In genomic region chr19:7098701-7099596, GRCh38 we compare ENCODE assay signal across 8 cellular contexts. TPM values are rescaled to one million over a fixed set of nuclear protein-coding genes. Genes with fewer than 3 reads are reported as not detected.
DNase-seq lines count a peak whose midpoint lies in the region; ATAC-seq and TF ChIP-seq lines count a peak whose summit lies in the region.

No MANE protein-coding gene starts in this region.

- no peaks in the 10 kb centered on the region for H3K27me3 ChIP-seq in SK-N-SH (ENCODE audit: insufficient read depth)
- no peaks in the 10 kb centered on the region for H3K27me3 ChIP-seq in suprapubic skin

- DNase-seq in NCI-H1048 (lab: John Stamatoyannopoulos, UW): peak; percentile 90
- DNase-seq in SK-N-SH: peak; percentile 92
- DNase-seq in globus pallidus (ENCODE audit: low spot score): peak; percentile 90
- peak; percentile 87 for DNase-seq in occipital lobe (lab: John Stamatoyannopoulos, UW)
- DNase-seq in suprapubic skin (ENCODE audit: low spot score in 2 of 2): peak; percentile 94 to 95

- peak overlapping the region; percentile 91 for H3K4me3 Mint-ChIP-seq in activated naive CD4-positive, alpha-beta T cell treated with anti-CD3 and anti-CD28 coated beads, Interleukin-2, amount 50 U/mL, for 24 hours

- H3K9me3 ChIP-seq in SK-N-SH (no peaks in the 10 kb centered on the region), suprapubic skin (peaks cover 13% of the 10 kb centered on the region)

- peaks cover 6% of the 10 kb centered on the region for H3F3A ChIP-seq in SK-N-SH (replicated peaks; ENCODE audit: insufficient read depth)

- TF ChIP-seq POLR2A in suprapubic skin (IDR thresholded peaks at IDR 0.05): peak in 1 of 2 donors; percentile 19

- ATAC-seq in HG02571 (IDR thresholded peaks at IDR 0.05; ENCODE audit: unreplicated experiment): peak; percentile 64

- CTCF ChIA-PET in SK-N-SH (lab: Yijun Ruan, JAX): interaction anchor here (0.6 to 4.8 kb wide), 6 partner anchors 13 to 520 kb away, joined by 3 to 75 read pairs (median 4); no protein-coding TSS in a partner anchor

- H3K36me3 Mint-ChIP-seq in activated naive CD4-positive, alpha-beta T cell treated with anti-CD3 and anti-CD28 coated beads, Interleukin-2, amount 50 U/mL, for 24 hours: peaks cover 18% of the 10 kb centered on the region

- peak overlapping the region; percentile 76 for H2AFZ ChIP-seq in SK-N-SH (ENCODE audit: low read depth)

- H3K36me3 ChIP-seq in SK-N-SH (replicated peaks in 1 of 2; ENCODE audit: control insufficient read depth in 1 of 2, insufficient read depth in 2 of 2, low read length in 1 of 2) (no peaks in the 10 kb centered on the region), suprapubic skin (no peaks in the 10 kb centered on the region)

- TF ChIP-seq CTCF in SK-N-SH (IDR thresholded peaks at IDR 0.05) (no peak), suprapubic skin (IDR thresholded peaks at IDR 0.05) (no peak)

- H3K27me3 Mint-ChIP-seq in activated naive CD4-positive, alpha-beta T cell treated with anti-CD3 and anti-CD28 coated beads, Interleukin-2, amount 50 U/mL, for 24 hours: no peaks in the 10 kb centered on the region

- H3K4me1 ChIP-seq in SK-N-SH (ENCODE audit: control insufficient read depth in 1 of 2, insufficient read depth in 2 of 2, low read depth in 1 of 2, low read length in 1 of 2) (peaks cover 0 to 2% of the 10 kb centered on the region in 2 experiments; a peak in 2 of 4 replicates), suprapubic skin (peaks cover 7% of the 10 kb centered on the region)

- peaks cover 25% of the 10 kb centered on the region for H3K4me1 Mint-ChIP-seq in activated naive CD4-positive, alpha-beta T cell treated with anti-CD3 and anti-CD28 coated beads, Interleukin-2, amount 50 U/mL, for 24 hours

- 2% methylated on average over 71 of the region's 78 CpGs for WGBS in SK-N-SH (ENCODE audit: low lambda C conversion rate)
- WGBS in suprapubic skin: under 1% methylated on average over 78 of the region's 78 CpGs

- no peaks in the 10 kb centered on the region for H3K9me2 ChIP-seq in SK-N-SH

- POLR2A ChIA-PET in SK-N-SH (lab: Yijun Ruan, JAX): interaction anchor here (0.6 to 1.9 kb wide), 3 partner anchors 12 to 1434 kb away, joined by 3 to 15 read pairs (median 3); partner anchors contain the start of gene ZNF557

- no peak for TF ChIP-seq RAD21 in SK-N-SH (IDR thresholded peaks at IDR 0.05; ENCODE audit: low read length)

- peak overlapping the region; percentile 94 for H3K27ac Mint-ChIP-seq in activated naive CD4-positive, alpha-beta T cell treated with anti-CD3 and anti-CD28 coated beads, Interleukin-2, amount 50 U/mL, for 24 hours

- H3K4me2 ChIP-seq in SK-N-SH: peak overlapping the region; percentile 68

- H3K9ac ChIP-seq in SK-N-SH: peak overlapping the region; percentile 80

- H3K9me3 Mint-ChIP-seq in activated naive CD4-positive, alpha-beta T cell treated with anti-CD3 and anti-CD28 coated beads, Interleukin-2, amount 50 U/mL, for 24 hours: peaks cover 20% of the 10 kb centered on the region

- TF ChIP-seq EP300 in SK-N-SH (IDR thresholded peaks at IDR 0.05; ENCODE audit: borderline replicate concordance in 1 of 2, low read depth in 1 of 2, low read length in 1 of 2): no peak
- TF ChIP-seq EP300 in suprapubic skin (IDR thresholded peaks at IDR 0.05): no peak

- H3K79me2 ChIP-seq in SK-N-SH (ENCODE audit: insufficient read depth): no peaks in the 10 kb centered on the region

- no peaks in the 10 kb centered on the region for H4K20me1 ChIP-seq in SK-N-SH (ENCODE audit: insufficient read depth)

- H3K27ac ChIP-seq in SK-N-SH (ENCODE audit: low read depth in 2 of 2, low read length in 1 of 2): peak overlapping the region; percentile 73 to 95
- H3K27ac ChIP-seq in suprapubic skin: peak overlapping the region; percentile 87

- H3K4me3 ChIP-seq in GM08714 (ENCODE audit: low read length): peak overlapping the region; percentile 61
- H3K4me3 ChIP-seq in SK-N-SH (ENCODE audit: low read depth in 2 of 2, low read length in 1 of 2): peak overlapping the region; percentile 59 to 62
- peak overlapping the region; percentile 61 for H3K4me3 ChIP-seq in suprapubic skin

TF ChIP-seq in SK-N-SH, 30 proteins besides CTCF, POLR2A, EP300 and RAD21 (continues in another document):
- TF ChIP-seq EZH2phosphoT487 (IDR thresholded peaks at IDR 0.05; ENCODE audit: borderline replicate concordance, low read depth) (no peak), POLR2AphosphoS5 (IDR thresholded peaks at IDR 0.05; ENCODE audit: low read depth, low read length) (peak; percentile 68), FOSL2 (IDR thresholded peaks at IDR 0.05; ENCODE audit: borderline replicate concordance, low read depth) (no peak), YY1 (IDR thresholded peaks at IDR 0.05; ENCODE audit: low read depth) (peak; percentile 55; the same call in 1 of the 2 replicates), FOXJ3 (CRISPR knock-in tag; IDR thresholded peaks at IDR 0.05) (no peak), RCOR1 (IDR thresholded peaks at IDR 0.05; ENCODE audit: low read length) (no peak), NRF1 (IDR thresholded peaks at IDR 0.05; ENCODE audit: low read depth, low read length) (0 out of 2 replicates have a peak, but pooled peaks have one; percentile 3), NFIC (IDR thresholded peaks at IDR 0.05; ENCODE audit: borderline replicate concordance) (peak; percentile 57; the same call in 1 of the 2 replicates), MAX (IDR thresholded peaks at IDR 0.05; ENCODE audit: low read depth) (peak; percentile 11; the same call in 1 of the 2 replicates), GATA2 (CRISPR knock-in tag; IDR thresholded peaks at IDR 0.05) (no peak), CHD2 (IDR thresholded peaks at IDR 0.05; ENCODE audit: low read length, partially characterized antibody) (peak; percentile 52), JUND (IDR thresholded peaks at IDR 0.05) (no peak), SIN3A (IDR thresholded peaks at IDR 0.05; ENCODE audit: borderline replicate concordance, low read depth, low read length) (peak; percentile 49; the same call in 1 of the 2 replicates), GABPA (IDR thresholded peaks at IDR 0.05; ENCODE audit: low read depth) (peak; percentile 57), RFX5 (IDR thresholded peaks at IDR 0.05; ENCODE audit: low read length) (no peak), TAF1 (IDR thresholded peaks at IDR 0.05; ENCODE audit: borderline replicate concordance, low read depth, low read length) (peak; percentile 20; the same call in 1 of the 2 replicates), ZBTB33 (IDR thresholded peaks at IDR 0.05; ENCODE audit: borderline replicate concordance, low read depth) (no peak)
- TF ChIP-seq, protein P1, sequence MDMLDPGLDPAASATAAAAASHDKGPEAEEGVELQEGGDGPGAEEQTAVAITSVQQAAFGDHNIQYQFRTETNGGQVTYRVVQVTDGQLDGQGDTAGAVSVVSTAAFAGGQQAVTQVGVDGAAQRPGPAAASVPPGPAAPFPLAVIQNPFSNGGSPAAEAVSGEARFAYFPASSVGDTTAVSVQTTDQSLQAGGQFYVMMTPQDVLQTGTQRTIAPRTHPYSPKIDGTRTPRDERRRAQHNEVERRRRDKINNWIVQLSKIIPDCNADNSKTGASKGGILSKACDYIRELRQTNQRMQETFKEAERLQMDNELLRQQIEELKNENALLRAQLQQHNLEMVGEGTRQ (IDR thresholded peaks at IDR 0.05; ENCODE audit: borderline replicate concordance, low read depth, low read length): no peak
- TF ChIP-seq, protein P2, sequence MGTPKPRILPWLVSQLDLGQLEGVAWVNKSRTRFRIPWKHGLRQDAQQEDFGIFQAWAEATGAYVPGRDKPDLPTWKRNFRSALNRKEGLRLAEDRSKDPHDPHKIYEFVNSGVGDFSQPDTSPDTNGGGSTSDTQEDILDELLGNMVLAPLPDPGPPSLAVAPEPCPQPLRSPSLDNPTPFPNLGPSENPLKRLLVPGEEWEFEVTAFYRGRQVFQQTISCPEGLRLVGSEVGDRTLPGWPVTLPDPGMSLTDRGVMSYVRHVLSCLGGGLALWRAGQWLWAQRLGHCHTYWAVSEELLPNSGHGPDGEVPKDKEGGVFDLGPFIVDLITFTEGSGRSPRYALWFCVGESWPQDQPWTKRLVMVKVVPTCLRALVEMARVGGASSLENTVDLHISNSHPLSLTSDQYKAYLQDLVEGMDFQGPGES (IDR thresholded peaks at IDR 0.05; ENCODE audit: low read depth, low read length): no peak

RNA-seq across cellular contexts. Expression of gene ZNF557, which starts 29.4 kb away (rescaled TPM):
- polyA plus RNA-seq in SK-N-SH (2012; rRNA removed): 2.3 and 2.8 TPM in 2 replicates
- 1.4 and 1.8 TPM in 2 replicates for polyA plus RNA-seq in SK-N-SH (2012; cell fraction: cytosol; rRNA removed)
- 4.1 and 4.4 TPM in 2 replicates for polyA plus RNA-seq in SK-N-SH (2012; cell fraction: nucleus; rRNA removed)
- total RNA-seq in occipital lobe: 40.9 TPM
- 1 to 10 TPM; 6.7 to 9.9 (median 7.7) TPM for total RNA-seq in suprapubic skin

RNA-seq across cellular contexts. Expression of gene MBD3L3, which starts 40.5 kb away (rescaled TPM):
- 0.07 TPM in 1 of 2 replicates, not detected in the other for polyA plus RNA-seq in SK-N-SH (2012; rRNA removed)
- polyA plus RNA-seq in SK-N-SH (2012; cell fraction: cytosol; rRNA removed): not detected in 2 replicates
- polyA plus RNA-seq in SK-N-SH (2012; cell fraction: nucleus; rRNA removed): not detected in 2 replicates
- total RNA-seq in occipital lobe (not detected), suprapubic skin (not detected)

RNA-seq across cellular contexts. Expression of gene MBD3L2, which starts 49.8 kb away (rescaled TPM):
- 0.10 and 0.12 TPM in 2 replicates for polyA plus RNA-seq in SK-N-SH (2012; rRNA removed)
- polyA plus RNA-seq in SK-N-SH (2012; cell fraction: cytosol; rRNA removed): not detected in 2 replicates
- polyA plus RNA-seq in SK-N-SH (2012; cell fraction: nucleus; rRNA removed): 0.15 and 0.16 TPM in 2 replicates
- not detected for total RNA-seq in occipital lobe
- total RNA-seq in suprapubic skin: not detected

RNA-seq across cellular contexts. Expression of gene MBD3L4, which starts 59.0 kb away (rescaled TPM):
- polyA plus RNA-seq in SK-N-SH (2012; rRNA removed): not detected in 2 replicates
- not detected in 2 replicates for polyA plus RNA-seq in SK-N-SH (2012; cell fraction: cytosol; rRNA removed)
- not detected in 2 replicates for polyA plus RNA-seq in SK-N-SH (2012; cell fraction: nucleus; rRNA removed)
- total RNA-seq in occipital lobe (not detected), suprapubic skin (not detected)

Comparison
In these comparisons a context has a peak if more than half of its experiments do, and no peak if none do; other contexts are left out.
1. Peak in every context shown above with its lines: DNase-seq, ATAC-seq, H3K4me3 ChIP-seq and H3K27ac ChIP-seq.